ENCODE assay signal across 22 cellular contexts in genomic region chr2:139685590-139685989, GRCh38.
DNase-seq lines count a peak whose midpoint lies in the region; ATAC-seq, FAIRE-seq and TF ChIP-seq lines count a peak whose summit lies in the region.
"Had no signal": no experiment of that assay in that cellular context is flagged by ENCODE, and none has a peak within 500 bp of the region (broad histone marks: within the 10 kb centered on the region; RNA-seq: fewer than 3 reads in every experiment).

No MANE protein-coding gene starts in this region.

- no peaks in the 10 kb centered on the region for H3K23me2 ChIP-seq in H1 (ENCODE audit: low read depth, low read length)

- H3K36me3 ChIP-seq in HCT116 (ENCODE audit: control insufficient read depth in 1 of 2, insufficient read depth in 2 of 2, low read length in 2 of 2): no peaks in the 10 kb centered on the region
- H3K36me3 ChIP-seq in H1 (ENCODE audit: control insufficient read depth in 2 of 4, insufficient read depth in 4 of 4, low read length in 3 of 4): no peaks in the 10 kb centered on the region
- H3K36me3 ChIP-seq in smooth muscle cell (ENCODE audit: low read depth): no peaks in the 10 kb centered on the region
- H3K36me3 ChIP-seq: BE2C, Peyer's patch had no signal

- no peak overlapping the region for H3K9ac ChIP-seq in HCT116 (ENCODE audit: low read length)
- H3K9ac ChIP-seq in H1 (replicated peaks in 1 of 4; ENCODE audit: extremely low read depth in 1 of 4, low read depth in 3 of 4, low read length in 3 of 4): no peak overlapping the region
- no peak overlapping the region for H3K9ac ChIP-seq in smooth muscle cell (ENCODE audit: low read depth)

- WGBS in H1 (ENCODE audit: extremely low coverage in 1 of 2, insufficient coverage in 1 of 2, insufficient read length in 1 of 2, insufficient replicate concordance in 2 of 2, low coverage in 1 of 2, low lambda C conversion rate in 2 of 2, missing lambda C conversion rate in 1 of 2), 2 experiments: 55% methylated on average over 2 of the region's 2 CpGs; no CpG with 5 or more reads in 1 of the 2 experiments
- WGBS in smooth muscle cell (ENCODE audit: low lambda C conversion rate): 78% methylated on average over 2 of the region's 2 CpGs

- no TSS peak for BruUV-seq in HCT116 (replicated peaks; lab: Mats Ljungman, UMichigan)

- no peaks in the 10 kb centered on the region for H3K27me3 ChIP-seq in HCT116 (ENCODE audit: insufficient read depth, low read length)
- H3K27me3 ChIP-seq in H1 (replicated peaks in 1 of 4; ENCODE audit: control insufficient read depth in 3 of 4, extremely low read depth in 1 of 4, insufficient read depth in 3 of 4, low read length in 3 of 4): no peaks in the 10 kb centered on the region
- H3K27me3 ChIP-seq in smooth muscle cell (ENCODE audit: low read depth): no peaks in the 10 kb centered on the region
- H3K27me3 ChIP-seq: BE2C, Peyer's patch had no signal

- no peak overlapping the region for H4K8ac ChIP-seq in H1 (ENCODE audit: extremely low read depth, insufficient read depth, low read length)

- TF ChIP-seq RAD21 in HCT116 (IDR thresholded peaks at IDR 0.05; ENCODE audit: low read depth): no peak
- peak in 1 of 2 experiments; percentile 21; a peak in 1 of 4 replicates for TF ChIP-seq RAD21 in H1 (IDR thresholded peaks at IDR 0.05 in 1 of 2, conservative IDR thresholded peaks at IDR 0.05 in 1 of 2; ENCODE audit: low read depth in 2 of 2, low read length in 2 of 2)

- no peak overlapping the region for H4K91ac ChIP-seq in H1 (replicated peaks; ENCODE audit: insufficient read length, low read length)

- no peak overlapping the region for H3K23ac ChIP-seq in H1 (ENCODE audit: insufficient read length)

- no peak for TF ChIP-seq EP300 in H1 (IDR thresholded peaks at IDR 0.05; ENCODE audit: borderline replicate concordance in 1 of 2, low read depth in 2 of 2, low read length in 2 of 2)

- POLR2A ChIA-PET in HCT116 (lab: Charles Lee): no interaction called here
- POLR2A ChIA-PET in H1 (lab: Charles Lee; ENCODE audit: partially characterized antibody): no interaction called here

- H2AFZ ChIP-seq in HCT116 (ENCODE audit: low read depth, low read length, poor library complexity, severe bottlenecking): no peak overlapping the region
- H2AFZ ChIP-seq in H1 (ENCODE audit: low read length): peak overlapping the region; percentile 8; the same call in 1 of the 2 replicates
- H2AFZ ChIP-seq in smooth muscle cell (ENCODE audit: low read depth): peak overlapping the region; percentile 72

- no peak for FAIRE-seq in H1 (lab: Jason Lieb, UNC)
- FAIRE-seq: G401.6, GM12892, HepG2 had no signal

- no peak overlapping the region for H3K14ac ChIP-seq in H1 (ENCODE audit: insufficient read length)

- RAD21 ChIA-PET in HCT116 (lab: Charles Lee; ENCODE audit: low non-redundant PET in 1 of 2, low total read pairs in 2 of 2, uncharacterized antibody in 2 of 2, unreplicated experiment in 2 of 2): no interaction called here

- H4K20me1 ChIP-seq in HCT116 (ENCODE audit: insufficient read depth) (no peaks in the 10 kb centered on the region), H1 (replicated peaks in 1 of 2; ENCODE audit: control insufficient read depth in 1 of 2, insufficient read depth in 2 of 2, low read length in 2 of 2) (no peaks in the 10 kb centered on the region), smooth muscle cell (ENCODE audit: low read depth) (no peaks in the 10 kb centered on the region)

- H2BK5ac ChIP-seq in H1 (ENCODE audit: low read depth, low read length): no peak overlapping the region

- no peak overlapping the region for H2AK5ac ChIP-seq in H1 (ENCODE audit: low read depth, low read length)

- no peak overlapping the region for H3K56ac ChIP-seq in H1 (replicated peaks; ENCODE audit: insufficient read length, low read depth, low read length)

- no peak for TF ChIP-seq POLR2A in HCT116 (IDR thresholded peaks at IDR 0.05; ENCODE audit: borderline replicate concordance, extremely low read depth, insufficient read depth, insufficient read length)
- no peak for TF ChIP-seq POLR2A in H1 (IDR thresholded peaks at IDR 0.05; ENCODE audit: control extremely low read depth in 1 of 2, low read depth in 2 of 2, low read length in 2 of 2)

- no peak overlapping the region for H3K18ac ChIP-seq in H1 (ENCODE audit: extremely low read depth, low read length)

- H3K9me3 ChIP-seq in HCT116 (ENCODE audit: control insufficient read depth in 1 of 2, insufficient read depth in 1 of 2, low read depth in 1 of 2, low read length in 2 of 2) (no peaks in the 10 kb centered on the region), H1 (ENCODE audit: insufficient read depth in 2 of 2, low read depth in 1 of 2, low read length in 1 of 2) (no peaks in the 10 kb centered on the region), smooth muscle cell (replicated peaks; ENCODE audit: low read depth) (no peaks in the 10 kb centered on the region)
- H3K9me3 ChIP-seq: BE2C, Peyer's patch had no signal

- no peak overlapping the region for H2BK12ac ChIP-seq in H1 (ENCODE audit: low read depth, low read length)

- peak; percentile 23 for DNase-seq in NCI-H510A treated with DMSO at 0.1 percent for 48 hours (lab: John Stamatoyannopoulos, UW)
- DNase-seq in NCI-H510A (lab: John Stamatoyannopoulos, UW): no peak
- no peak for DNase-seq in HCT116 (ENCODE audit: low read depth, low spot score)
- DNase-seq in H1 (ENCODE audit: low read depth in 1 of 2, low spot score in 2 of 2): no peak
- DNase-seq in smooth muscle cell (lab: John Stamatoyannopoulos, UW; ENCODE audit: unreplicated experiment): no peak
- no peak for DNase-seq in NCI-H1048 (lab: John Stamatoyannopoulos, UW)
- no peak for DNase-seq in HuH-7 (ENCODE audit: low spot score)
- DNase-seq in D341Med (ENCODE audit: low spot score): no peak
- DNase-seq: BE2C; CD4-positive, CD25-positive, alpha-beta regulatory T cell; GOT3; KBM-7; NCI-H1092 treated with DMSO at 0.1 percent for 48 hours; NCI-H146; NCI-H2029; NCI-H774; Peyer's patch had no signal

- H2BK20ac ChIP-seq in H1 (ENCODE audit: low read length): peak overlapping the region; percentile 16; the same call in 1 of the 2 replicates

- CTCF ChIA-PET in HCT116 (lab: Charles Lee) (no interaction called here), H1 (lab: Charles Lee; ENCODE audit: partially characterized antibody) (interaction anchor here (0.7 kb wide), 1 partner anchor 9 kb away, joined by 3 read pairs; no protein-coding TSS in a partner anchor)

- no peaks in the 10 kb centered on the region for H3F3A ChIP-seq in smooth muscle cell (ENCODE audit: low read depth)

- no peaks in the 10 kb centered on the region for H3K79me2 ChIP-seq in HCT116 (ENCODE audit: insufficient read depth, low read length)
- H3K79me2 ChIP-seq in H1 (ENCODE audit: control insufficient read depth in 1 of 2, insufficient read depth in 2 of 2, low read length in 2 of 2): no peaks in the 10 kb centered on the region
- H3K79me2 ChIP-seq in smooth muscle cell (ENCODE audit: low read depth): no peaks in the 10 kb centered on the region

- no peaks in the 10 kb centered on the region for H3K4me1 ChIP-seq in HCT116 (ENCODE audit: control insufficient read depth in 1 of 2, insufficient read depth in 2 of 2, low read length in 2 of 2)
- peaks cover 0 to 9% (median 0%) of the 10 kb centered on the region in 4 experiments; a peak in 2 of 7 replicates for H3K4me1 ChIP-seq in H1 (replicated peaks in 1 of 4; ENCODE audit: control insufficient read depth in 3 of 4, insufficient read depth in 4 of 4, low read length in 3 of 4)
- no peaks in the 10 kb centered on the region for H3K4me1 ChIP-seq in smooth muscle cell (ENCODE audit: low read depth)
- H3K4me1 ChIP-seq: BE2C, Peyer's patch had no signal

- H4K5ac ChIP-seq in H1 (ENCODE audit: insufficient read length, low read depth, low read length): no peak overlapping the region

- no peak for TF ChIP-seq CTCF in HCT116 (IDR thresholded peaks at IDR 0.05 in 2 of 3, conservative IDR thresholded peaks at IDR 0.05 in 1 of 3; ENCODE audit: borderline replicate concordance in 1 of 3, insufficient read depth in 1 of 3, low read depth in 2 of 3, low read length in 2 of 3)
- TF ChIP-seq CTCF in H1 (IDR thresholded peaks at IDR 0.05; ENCODE audit: control extremely low read depth in 1 of 3, insufficient read depth in 1 of 3, low read depth in 1 of 3, low read length in 3 of 3): no peak
- no peak for TF ChIP-seq CTCF in smooth muscle cell (IDR thresholded peaks at IDR 0.05; ENCODE audit: borderline replicate concordance, insufficient read depth, poor library complexity, severe bottlenecking)

- no peak overlapping the region for H3K4ac ChIP-seq in H1 (replicated peaks; ENCODE audit: insufficient read length, low read depth, low read length)

- no peak overlapping the region for H2BK15ac ChIP-seq in H1 (ENCODE audit: low read length)

- no peak overlapping the region for H3K27ac ChIP-seq in HCT116 (ENCODE audit: low read depth, low read length)
- no peak overlapping the region for H3K27ac ChIP-seq in H1 (ENCODE audit: low read depth, low read length)
- H3K27ac ChIP-seq in smooth muscle cell (ENCODE audit: low read depth): no peak overlapping the region
- H3K27ac ChIP-seq: HL-60, Peyer's patch had no signal

- H3K79me1 ChIP-seq in H1 (ENCODE audit: low read depth, low read length): no peaks in the 10 kb centered on the region

- H2BK120ac ChIP-seq in H1 (replicated peaks; ENCODE audit: low read depth, low read length): no peak overlapping the region

- intact Hi-C loops in HCT116 (cut with micrococcal nuclease): no loop called here

- H3K4me2 ChIP-seq in HCT116 (ENCODE audit: low read length) (no peak overlapping the region), H1 (ENCODE audit: insufficient read depth in 1 of 2, low read depth in 2 of 2, low read length in 2 of 2) (no peak overlapping the region), smooth muscle cell (no peak overlapping the region)

- H3K4me3 ChIP-seq in HCT116 (replicated peaks in 1 of 2; ENCODE audit: low read depth in 1 of 2, low read length in 2 of 2): no peak overlapping the region
- H3K4me3 ChIP-seq in H1 (ENCODE audit: extremely low read depth in 1 of 4, insufficient read depth in 2 of 4, low read depth in 3 of 4, low read length in 4 of 4): no peak overlapping the region
- no peak overlapping the region for H3K4me3 ChIP-seq in smooth muscle cell
- H3K4me3 ChIP-seq: Peyer's patch had no signal

- no peaks in the 10 kb centered on the region for H3K9me2 ChIP-seq in HCT116 (ENCODE audit: insufficient read depth)

- ATAC-seq in HCT116: peak; percentile 53; the same call in 1 of the 2 replicates
- ATAC-seq: HepG2, SK-N-SH treated with all-trans-retinoic acid at 6 μM for 48 hours had no signal

TF ChIP-seq in HCT116, 20 proteins besides CTCF, POLR2A, EP300 and RAD21 (continues in another document):
- TF ChIP-seq YY1 (IDR thresholded peaks at IDR 0.05; ENCODE audit: extremely low read depth, insufficient replicate concordance, low read depth, low read length): no peak
- TF ChIP-seq TCF7L2 (IDR thresholded peaks at IDR 0.05; ENCODE audit: borderline replicate concordance, extremely low read depth, insufficient read depth, insufficient read length): no peak

TF ChIP-seq in H1, 55 proteins besides CTCF, POLR2A, EP300 and RAD21 (continues in another document):
- TF ChIP-seq CHD1 (IDR thresholded peaks at IDR 0.05; ENCODE audit: low read depth, low read length): no peak
- no peak for TF ChIP-seq SP4 (IDR thresholded peaks at IDR 0.05; ENCODE audit: low read length)
- no peak for TF ChIP-seq CBX5 (IDR thresholded peaks at IDR 0.05; ENCODE audit: low read depth, low read length)
- no peak for TF ChIP-seq SP1 (IDR thresholded peaks at IDR 0.05; ENCODE audit: low read depth, low read length)
